8 cellular contexts compared by ENCODE assay signal in genomic region chr10:110225756-110226554, GRCh38. TPM values are rescaled to one million over a fixed set of nuclear protein-coding genes. Genes with fewer than 3 reads are reported as not detected.
DNase-seq lines count a peak whose midpoint lies in the region; ATAC-seq, FAIRE-seq and TF ChIP-seq lines count a peak whose summit lies in the region.

No MANE protein-coding gene starts in this region.

- DNase-seq in GM12891 (ENCODE audit: insufficient read length, low spot score) (peak; percentile 62), NCI-H1417 treated with DMSO at 0.1 percent for 48 hours (lab: John Stamatoyannopoulos, UW) (peak; percentile 15), amygdala (lab: John Stamatoyannopoulos, UW) (peak in 55 of 56 donors; percentile 45 to 95 (median 88)), right atrium auricular region (ENCODE audit: low spot score) (peak; percentile 93), prostate gland (ENCODE audit: low spot score) (peak; percentile 90), ureter (ENCODE audit: low spot score) (peak; percentile 93)

- intact Hi-C loops in prostate gland (cut with DNase I): loop anchor here (1.0 to 5.0 kb wide), 3 partner anchors 16 to 271 kb away; partner anchors contain the start of gene DUSP5

- TF ChIP-seq POLR2A in GM12891 (IDR thresholded peaks at IDR 0.05; ENCODE audit: low read depth, low read length) (no peak), prostate gland (IDR thresholded peaks at IDR 0.05) (peak; percentile 36)

- H3K27me3 ChIP-seq in right atrium auricular region (no peaks in the 10 kb centered on the region), prostate gland (replicated peaks; ENCODE audit: insufficient read depth) (no peaks in the 10 kb centered on the region)

- H3K9me3 ChIP-seq in right atrium auricular region (no peaks in the 10 kb centered on the region), prostate gland (no peaks in the 10 kb centered on the region)

- under 1% methylated on average over 55 of the region's 104 CpGs for WGBS in prostate gland

- H3K36me3 Mint-ChIP-seq in T-helper 1 cell treated with Interleukin-12 subunit alpha and Interleukin-12 subunit beta and Interleukin-4 antibody, amounts not matched to agents 30 μg/mL and 1 μg/mL, for 36 hours (ENCODE audit: low read depth): peaks cover 16% of the 10 kb centered on the region

- H3K4me1 ChIP-seq in right atrium auricular region (peaks cover 0 to 40% of the 10 kb centered on the region in 2 donors), prostate gland (replicated peaks) (no peaks in the 10 kb centered on the region)

- H3K4me1 Mint-ChIP-seq in T-helper 1 cell treated with Interleukin-12 subunit alpha and Interleukin-12 subunit beta and Interleukin-4 antibody, amounts not matched to agents 30 μg/mL and 1 μg/mL, for 36 hours (ENCODE audit: low read depth): peaks cover 41% of the 10 kb centered on the region

- TF ChIP-seq CTCF in right atrium auricular region (IDR thresholded peaks at IDR 0.05): peak; percentile 54 to 72
- peak; percentile 56 to 83 (median 75) for TF ChIP-seq CTCF in prostate gland (IDR thresholded peaks at IDR 0.05)

- H3K27ac ChIP-seq in right atrium auricular region (peak overlapping the region; percentile 98 to 99), prostate gland (peak overlapping the region; percentile 96)

- FAIRE-seq in GM12891 (lab: Jason Lieb, UNC): no peak

- H3K4me3 Mint-ChIP-seq in T-helper 1 cell treated with Interleukin-12 subunit alpha and Interleukin-12 subunit beta and Interleukin-4 antibody, amounts not matched to agents 30 μg/mL and 1 μg/mL, for 36 hours: peak overlapping the region; percentile 94

- no peaks in the 10 kb centered on the region for H3K9me3 Mint-ChIP-seq in T-helper 1 cell treated with Interleukin-12 subunit alpha and Interleukin-12 subunit beta and Interleukin-4 antibody, amounts not matched to agents 30 μg/mL and 1 μg/mL, for 36 hours

- H3K27me3 Mint-ChIP-seq in T-helper 1 cell treated with Interleukin-12 subunit alpha and Interleukin-12 subunit beta and Interleukin-4 antibody, amounts not matched to agents 30 μg/mL and 1 μg/mL, for 36 hours (ENCODE audit: low read depth): peaks cover 4% of the 10 kb centered on the region

- peak; percentile 71 for ATAC-seq in HG02852 (IDR thresholded peaks at IDR 0.05; ENCODE audit: unreplicated experiment)

- H3K4me3 ChIP-seq in right atrium auricular region (peak overlapping the region; percentile 82 to 87), prostate gland (peak overlapping the region; percentile 78 to 89)

- H3K27ac Mint-ChIP-seq in T-helper 1 cell treated with Interleukin-12 subunit alpha and Interleukin-12 subunit beta and Interleukin-4 antibody, amounts not matched to agents 30 μg/mL and 1 μg/mL, for 36 hours: peak overlapping the region; percentile 96

- H3K36me3 ChIP-seq in right atrium auricular region: no peaks in the 10 kb centered on the region
- H3K36me3 ChIP-seq in prostate gland: no peaks in the 10 kb centered on the region

TF ChIP-seq in GM12891, 5 proteins besides CTCF, POLR2A, EP300 and RAD21:
- TF ChIP-seq TAF1 (IDR thresholded peaks at IDR 0.05; ENCODE audit: low read depth, low read length) (no peak), POLR2AphosphoS5 (IDR thresholded peaks at IDR 0.05; ENCODE audit: low read depth, low read length) (no peak), POU2F2 (IDR thresholded peaks at IDR 0.05; ENCODE audit: low read depth, low read length) (no peak; the same call in 1 of the 2 replicates), PAX5 (IDR thresholded peaks at IDR 0.05; ENCODE audit: insufficient read depth, low read length, severe bottlenecking) (no peak), SPI1 (IDR thresholded peaks at IDR 0.05; ENCODE audit: low read depth, low read length) (no peak)

RNA-seq across cellular contexts. Expression of gene MXI1, which starts 18.6 kb away (rescaled TPM):
- polyA plus RNA-seq in GM12891 (2012; ENCODE audit: low read depth, missing spikeins): 12.5 TPM
- total RNA-seq in right atrium auricular region: 10 to 100 TPM; 50.8 to 78.8 TPM
- 10 to 100 TPM; 36.3 to 83.3 TPM for total RNA-seq in prostate gland
- total RNA-seq in ureter: 34.0 TPM

Comparison
In these comparisons a context has a peak if more than half of its experiments do, and no peak if none do; other contexts are left out.
1. Peak in every context shown above with its lines: DNase-seq, ATAC-seq, H3K4me3 ChIP-seq and H3K27ac ChIP-seq.
2. DNase-seq: peak in every context shown above with its lines; median percentile 93 in right atrium auricular region; 93 in ureter; 90 in prostate gland; 88 in amygdala; 62 in GM12891; 15 in NCI-H1417 treated with DMSO at 0.1 percent for 48 hours.